Comparison of ENCODE assay signal across 9 cellular contexts in the genomic region with DNA sequence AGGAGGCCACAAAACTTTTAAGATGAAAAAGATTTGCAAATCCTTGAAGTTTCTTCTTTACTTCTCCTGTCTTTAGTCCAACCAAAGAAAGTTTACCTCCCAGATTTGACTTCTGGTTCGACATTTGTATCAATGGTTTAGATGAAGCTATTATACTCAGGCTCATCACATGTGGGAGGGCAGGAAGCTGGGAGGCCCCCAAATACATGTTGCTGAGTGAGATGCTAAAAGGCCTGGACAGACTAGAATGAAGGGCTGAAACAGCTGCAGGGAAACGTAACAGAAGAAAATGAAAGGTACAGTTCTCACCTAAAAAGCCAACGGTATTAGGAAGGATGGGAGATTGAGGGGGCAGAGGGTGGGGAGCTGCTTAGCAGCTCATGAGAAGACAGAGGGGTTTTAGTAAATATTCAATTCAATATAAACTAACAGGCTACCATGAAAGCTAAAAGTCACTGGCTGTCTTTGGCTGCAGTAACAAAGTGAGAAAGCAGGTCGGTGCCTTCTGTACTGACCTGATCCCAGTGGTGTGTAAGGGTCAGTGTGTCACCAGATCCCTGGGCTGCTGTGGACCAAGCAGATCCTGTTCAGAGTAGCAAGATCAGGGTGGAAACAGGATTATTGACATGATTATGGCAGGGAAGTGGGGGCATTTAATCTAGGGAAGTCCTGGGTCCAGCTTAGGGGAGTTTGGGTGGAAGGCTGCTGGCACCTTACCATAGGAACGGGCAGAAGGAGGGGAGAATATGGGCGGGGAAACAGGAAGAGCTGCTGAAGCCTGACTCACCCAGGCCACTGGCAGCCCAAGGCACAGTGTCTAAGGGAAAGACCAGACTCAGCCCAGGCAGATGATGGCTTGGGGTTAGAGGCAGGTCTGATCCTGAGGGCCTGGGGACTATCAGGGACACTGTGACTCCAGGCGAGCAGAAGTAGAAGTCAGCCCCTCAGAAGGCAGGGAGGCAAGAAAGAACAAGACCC.
A peak's percentile ranks its signal among the peaks of the same experiment; 100 is the strongest.
DNase-seq lines count a peak whose midpoint lies in the region; ATAC-seq and TF ChIP-seq lines count a peak whose summit lies in the region.
"Had no signal": no experiment of that assay in that cellular context is flagged by ENCODE, and none has a peak within 500 bp of the region (broad histone marks: within the 10 kb centered on the region; RNA-seq: fewer than 3 reads in every experiment).

No MANE protein-coding gene starts in this region.

- H3K9me3 ChIP-seq in SK-N-SH (no peaks in the 10 kb centered on the region), left ventricle myocardium inferior (replicated peaks) (no peaks in the 10 kb centered on the region)
- H3K9me3 ChIP-seq: ovary had no signal

- peak; percentile 40 for DNase-seq in activated naive CD4-positive, alpha-beta T cell treated with anti-CD3 and anti-CD28 coated beads for 36 hours
- no peak for DNase-seq in activated naive CD4-positive, alpha-beta T cell (lab: John Stamatoyannopoulos, UW)
- DNase-seq in SK-N-SH (no peak), left ventricle myocardium inferior (no peak), type B pancreatic cell (ENCODE audit: extremely low spot score, unreplicated experiment) (no peak), left lobe of liver (ENCODE audit: low spot score) (no peak)
- no peak for DNase-seq in stimulated activated naive B cell treated with anti-CD40 and anti-IgM and Interleukin-4, amounts not matched to agents 10 μg/mL and 1 μg/mL and 100 μg/mL, for 72 hours
- DNase-seq: ovary had no signal

- H3K4me3 ChIP-seq in SK-N-SH (ENCODE audit: low read depth in 2 of 2, low read length in 1 of 2) (no peak overlapping the region), left ventricle myocardium inferior (peak overlapping the region; percentile 5)
- H3K4me3 ChIP-seq: ovary had no signal

- no peak for TF ChIP-seq EP300 in SK-N-SH (IDR thresholded peaks at IDR 0.05; ENCODE audit: borderline replicate concordance in 1 of 2, low read depth in 1 of 2, low read length in 1 of 2)

- H3K4me3 Mint-ChIP-seq in activated naive CD4-positive, alpha-beta T cell treated with anti-CD3 and anti-CD28 coated beads for 36 hours = no peak overlapping the region
- H3K4me3 Mint-ChIP-seq in type B pancreatic cell = no peak overlapping the region
- H3K4me3 Mint-ChIP-seq in stimulated activated naive B cell treated with anti-CD40 and anti-IgM and Interleukin-4, amounts not matched to agents 10 μg/mL and 1 μg/mL and 100 μg/mL, for 72 hours = no peak overlapping the region

- H3K27ac ChIP-seq in SK-N-SH (ENCODE audit: low read depth in 2 of 2, low read length in 1 of 2) = no peak overlapping the region
- peak overlapping the region; percentile 82 for H3K27ac ChIP-seq in left ventricle myocardium inferior (replicated peaks)
- H3K27ac ChIP-seq: ovary had no signal

- no peak for TF ChIP-seq RAD21 in SK-N-SH (IDR thresholded peaks at IDR 0.05; ENCODE audit: low read length)

- CTCF ChIA-PET in activated naive CD4-positive, alpha-beta T cell treated with anti-CD3 and anti-CD28 coated beads for 36 hours (lab: Charles Lee) = interaction anchor here (1.1 to 1.4 kb wide), 2 partner anchors 10 to 50 kb away, joined by 4 to 6 read pairs; no protein-coding TSS in a partner anchor
- CTCF ChIA-PET in SK-N-SH (lab: Yijun Ruan, JAX) = interaction anchor here (1.0 to 3.1 kb wide), 5 partner anchors 10 to 69 kb away, joined by 3 to 17 read pairs (median 3); no protein-coding TSS in a partner anchor

- H3K27me3 Mint-ChIP-seq in activated naive CD4-positive, alpha-beta T cell treated with anti-CD3 and anti-CD28 coated beads for 36 hours (ENCODE audit: low read depth) = peaks cover 4% of the 10 kb centered on the region
- H3K27me3 Mint-ChIP-seq in type B pancreatic cell = peaks cover 31% of the 10 kb centered on the region
- H3K27me3 Mint-ChIP-seq in stimulated activated naive B cell treated with anti-CD40 and anti-IgM and Interleukin-4, amounts not matched to agents 10 μg/mL and 1 μg/mL and 100 μg/mL, for 72 hours = peaks cover 36 to 43% of the 10 kb centered on the region in 2 donors

- H3K9ac ChIP-seq in SK-N-SH = no peak overlapping the region

- TF ChIP-seq CTCF in SK-N-SH (IDR thresholded peaks at IDR 0.05) (no peak), left ventricle myocardium inferior (IDR thresholded peaks at IDR 0.05; ENCODE audit: borderline replicate concordance) (no peak), type B pancreatic cell (conservative IDR thresholded peaks at IDR 0.05) (no peak)

- H4K20me1 ChIP-seq in SK-N-SH (ENCODE audit: insufficient read depth) = no peaks in the 10 kb centered on the region

- no peaks in the 10 kb centered on the region for H3K36me3 Mint-ChIP-seq in activated naive CD4-positive, alpha-beta T cell treated with anti-CD3 and anti-CD28 coated beads for 36 hours (ENCODE audit: low read depth)
- peaks cover 6% of the 10 kb centered on the region for H3K36me3 Mint-ChIP-seq in type B pancreatic cell
- peaks cover 0 to 4% of the 10 kb centered on the region in 2 donors for H3K36me3 Mint-ChIP-seq in stimulated activated naive B cell treated with anti-CD40 and anti-IgM and Interleukin-4, amounts not matched to agents 10 μg/mL and 1 μg/mL and 100 μg/mL, for 72 hours

- no peak for ATAC-seq in left lobe of liver
- ATAC-seq in HG03159 (IDR thresholded peaks at IDR 0.05; ENCODE audit: unreplicated experiment) = no peak
- ATAC-seq in stimulated activated naive B cell treated with anti-CD40 and anti-IgM and Interleukin-4, amounts not matched to agents 10 μg/mL and 1 μg/mL and 100 μg/mL, for 72 hours (replicated peaks) = no peak

- POLR2A ChIA-PET in SK-N-SH (lab: Yijun Ruan, JAX) = no interaction called here

- H3K27me3 ChIP-seq in SK-N-SH (ENCODE audit: insufficient read depth) = peaks cover 24% of the 10 kb centered on the region
- H3K27me3 ChIP-seq in left ventricle myocardium inferior (ENCODE audit: low read depth) = peaks cover 12% of the 10 kb centered on the region
- H3K27me3 ChIP-seq: ovary had no signal

- H3K36me3 ChIP-seq in SK-N-SH (replicated peaks in 1 of 2; ENCODE audit: control insufficient read depth in 1 of 2, insufficient read depth in 2 of 2, low read length in 1 of 2) = no peaks in the 10 kb centered on the region
- H3K36me3 ChIP-seq in left ventricle myocardium inferior = no peaks in the 10 kb centered on the region
- H3K36me3 ChIP-seq: ovary had no signal

- no peaks in the 10 kb centered on the region for H3K9me2 ChIP-seq in SK-N-SH

- H3K4me1 ChIP-seq in SK-N-SH (ENCODE audit: control insufficient read depth in 1 of 2, insufficient read depth in 2 of 2, low read depth in 1 of 2, low read length in 1 of 2) (peaks cover 0 to 46% of the 10 kb centered on the region in 2 experiments; a peak in 2 of 4 replicates), left ventricle myocardium inferior (peaks cover 73% of the 10 kb centered on the region)

- intact Hi-C loops in activated naive CD4-positive, alpha-beta T cell treated with anti-CD3 and anti-CD28 coated beads for 36 hours (cut with micrococcal nuclease) = no loop called here
- intact Hi-C loops in left ventricle myocardium inferior (cut with micrococcal nuclease) = no loop called here

- H3K79me2 ChIP-seq in SK-N-SH (ENCODE audit: insufficient read depth) = no peaks in the 10 kb centered on the region

- peaks cover 16% of the 10 kb centered on the region for H3K4me1 Mint-ChIP-seq in activated naive CD4-positive, alpha-beta T cell treated with anti-CD3 and anti-CD28 coated beads for 36 hours (ENCODE audit: low read depth)
- peaks cover 70% of the 10 kb centered on the region for H3K4me1 Mint-ChIP-seq in type B pancreatic cell (ENCODE audit: unreplicated experiment)
- H3K4me1 Mint-ChIP-seq in stimulated activated naive B cell treated with anti-CD40 and anti-IgM and Interleukin-4, amounts not matched to agents 10 μg/mL and 1 μg/mL and 100 μg/mL, for 72 hours = peaks cover 39 to 40% of the 10 kb centered on the region in 2 donors

- H3F3A ChIP-seq in SK-N-SH (replicated peaks; ENCODE audit: insufficient read depth) = no peaks in the 10 kb centered on the region

- H2AFZ ChIP-seq in SK-N-SH (ENCODE audit: low read depth) = no peak overlapping the region; the same call in 1 of the 2 replicates

- H3K9me3 Mint-ChIP-seq in activated naive CD4-positive, alpha-beta T cell treated with anti-CD3 and anti-CD28 coated beads for 36 hours = no peaks in the 10 kb centered on the region
- peaks cover 7% of the 10 kb centered on the region for H3K9me3 Mint-ChIP-seq in type B pancreatic cell
- H3K9me3 Mint-ChIP-seq in stimulated activated naive B cell treated with anti-CD40 and anti-IgM and Interleukin-4, amounts not matched to agents 10 μg/mL and 1 μg/mL and 100 μg/mL, for 72 hours = no peaks in the 10 kb centered on the region

- 42% methylated on average over 7 of the region's 7 CpGs for WGBS in SK-N-SH (ENCODE audit: low lambda C conversion rate)

- no peak overlapping the region for H3K27ac Mint-ChIP-seq in activated naive CD4-positive, alpha-beta T cell treated with anti-CD3 and anti-CD28 coated beads for 36 hours
- peak overlapping the region; percentile 67 for H3K27ac Mint-ChIP-seq in type B pancreatic cell
- no peak overlapping the region for H3K27ac Mint-ChIP-seq in stimulated activated naive B cell treated with anti-CD40 and anti-IgM and Interleukin-4, amounts not matched to agents 10 μg/mL and 1 μg/mL and 100 μg/mL, for 72 hours

- 0 out of 2 replicates have a peak overlapping the region, but pooled peaks have one; percentile 18 for H3K4me2 ChIP-seq in SK-N-SH

TF ChIP-seq in SK-N-SH, 30 proteins besides CTCF, POLR2A, EP300 and RAD21:
- no peak for TF ChIP-seq RFX5 (IDR thresholded peaks at IDR 0.05; ENCODE audit: low read length)
- TF ChIP-seq ELF1 (IDR thresholded peaks at IDR 0.05) = 0 out of 2 replicates have a peak, but pooled peaks have one; percentile 24
- TF ChIP-seq FOSL2 (IDR thresholded peaks at IDR 0.05; ENCODE audit: borderline replicate concordance, low read depth) = peak; percentile 11; the same call in 1 of the 2 replicates
- TF ChIP-seq, protein P1, sequence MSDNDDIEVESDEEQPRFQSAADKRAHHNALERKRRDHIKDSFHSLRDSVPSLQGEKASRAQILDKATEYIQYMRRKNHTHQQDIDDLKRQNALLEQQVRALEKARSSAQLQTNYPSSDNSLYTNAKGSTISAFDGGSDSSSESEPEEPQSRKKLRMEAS (IDR thresholded peaks at IDR 0.05; ENCODE audit: low read depth) = no peak
- TF ChIP-seq FOXJ3 (CRISPR knock-in tag; IDR thresholded peaks at IDR 0.05) = no peak
